10 cellular contexts compared by ENCODE assay signal in genomic region chr9:127935765-127936221, GRCh38. TPM values are rescaled to one million over a fixed set of nuclear protein-coding genes. Genes with fewer than 3 reads are reported as not detected.
DNase-seq lines count a peak whose midpoint lies in the region; ATAC-seq and TF ChIP-seq lines count a peak whose summit lies in the region.
"Had no signal": no experiment of that assay in that cellular context is flagged by ENCODE, and none has a peak within 500 bp of the region (broad histone marks: within the 10 kb centered on the region; RNA-seq: fewer than 3 reads in every experiment).

No MANE protein-coding gene starts in this region.

- POLR2A ChIA-PET in activated naive CD8-positive, alpha-beta T cell treated with anti-CD3 and anti-CD28 coated beads, Interleukin-2, amount 10 ng/mL, durations not matched to agents 7 days and 5 days (lab: Charles Lee), result no interaction called here
- POLR2A ChIA-PET in naive thymus-derived CD4-positive, alpha-beta T cell (lab: Charles Lee), result interaction anchor here (0.5 to 1.9 kb wide), 5 partner anchors 10 to 1478 kb away, joined by 3 to 5 read pairs (median 4); no protein-coding TSS in a partner anchor

- peaks cover 11% of the 10 kb centered on the region for H3F3A ChIP-seq in MM.1S (ENCODE audit: insufficient read depth, low read length)

- H3K4me1 Mint-ChIP-seq in activated naive CD8-positive, alpha-beta T cell treated with anti-CD3 and anti-CD28 coated beads, Interleukin-2, amount 10 ng/mL, durations not matched to agents 7 days and 5 days, result peaks cover 36% of the 10 kb centered on the region
- H3K4me1 Mint-ChIP-seq in naive thymus-derived CD4-positive, alpha-beta T cell, result peaks cover 42 to 67% (median 55%) of the 10 kb centered on the region in 7 donors

- peaks cover 12% of the 10 kb centered on the region for H3K36me3 Mint-ChIP-seq in activated naive CD8-positive, alpha-beta T cell treated with anti-CD3 and anti-CD28 coated beads, Interleukin-2, amount 10 ng/mL, durations not matched to agents 7 days and 5 days
- H3K36me3 Mint-ChIP-seq in naive thymus-derived CD4-positive, alpha-beta T cell, result peaks cover 0 to 17% (median 10%) of the 10 kb centered on the region in 5 donors

- TF ChIP-seq CTCF in MM.1S (IDR thresholded peaks at IDR 0.05; ENCODE audit: low read length) (no peak), prostate gland (IDR thresholded peaks at IDR 0.05) (no peak)

- H3K79me2 ChIP-seq in MM.1S (ENCODE audit: low read length), result peaks cover 35% of the 10 kb centered on the region

- H3K27ac ChIP-seq in MM.1S (ENCODE audit: low read length) (no peak overlapping the region), prostate gland (no peak overlapping the region)
- no peak overlapping the region for H3K27ac ChIP-seq in naive thymus-derived CD4-positive, alpha-beta T cell (ENCODE audit: low read depth, low read length)

- H3K9me3 Mint-ChIP-seq in activated naive CD8-positive, alpha-beta T cell treated with anti-CD3 and anti-CD28 coated beads, Interleukin-2, amount 10 ng/mL, durations not matched to agents 7 days and 5 days, result no peaks in the 10 kb centered on the region
- peaks cover 0 to 39% (median 0%) of the 10 kb centered on the region in 11 donors for H3K9me3 Mint-ChIP-seq in naive thymus-derived CD4-positive, alpha-beta T cell

- H2AFZ ChIP-seq in MM.1S (ENCODE audit: low read length), result no peak overlapping the region

- H3K9me3 ChIP-seq in MM.1S (replicated peaks; ENCODE audit: insufficient read depth, low read length), result no peaks in the 10 kb centered on the region
- no peaks in the 10 kb centered on the region for H3K9me3 ChIP-seq in naive thymus-derived CD4-positive, alpha-beta T cell (ENCODE audit: control insufficient read depth in 2 of 3, low read length in 3 of 3)
- no peaks in the 10 kb centered on the region for H3K9me3 ChIP-seq in prostate gland
- H3K9me3 ChIP-seq: mucosa of descending colon had no signal

- peaks cover 16% of the 10 kb centered on the region for H3K4me1 ChIP-seq in MM.1S (ENCODE audit: low read length)
- H3K4me1 ChIP-seq in naive thymus-derived CD4-positive, alpha-beta T cell (ENCODE audit: control insufficient read depth in 2 of 2, insufficient read depth in 2 of 2, low read length in 2 of 2), result peaks cover 33 to 35% of the 10 kb centered on the region in 2 donors
- H3K4me1 ChIP-seq in prostate gland (replicated peaks), result peaks cover 9% of the 10 kb centered on the region

- peak overlapping the region; percentile 34 for H3K27ac Mint-ChIP-seq in activated naive CD8-positive, alpha-beta T cell treated with anti-CD3 and anti-CD28 coated beads, Interleukin-2, amount 10 ng/mL, durations not matched to agents 7 days and 5 days
- peak overlapping the region; percentile 68 to 99 (median 94) for H3K27ac Mint-ChIP-seq in naive thymus-derived CD4-positive, alpha-beta T cell

- H3K4me2 ChIP-seq in MM.1S (ENCODE audit: low read depth, low read length), result peak overlapping the region; percentile 80; the same call in 1 of the 2 replicates

- H3K36me3 ChIP-seq in MM.1S (replicated peaks; ENCODE audit: insufficient read depth, low read length), result no peaks in the 10 kb centered on the region
- peaks cover 0 to 19% (median 3%) of the 10 kb centered on the region in 3 experiments for H3K36me3 ChIP-seq in naive thymus-derived CD4-positive, alpha-beta T cell (ENCODE audit: control insufficient read depth in 2 of 3, insufficient read depth in 3 of 3, low read length in 3 of 3)
- peaks cover 0 to 6% of the 10 kb centered on the region in 2 donors for H3K36me3 ChIP-seq in prostate gland

- peak overlapping the region; percentile 95 for H3K4me3 Mint-ChIP-seq in activated naive CD8-positive, alpha-beta T cell treated with anti-CD3 and anti-CD28 coated beads, Interleukin-2, amount 10 ng/mL, durations not matched to agents 7 days and 5 days
- peak overlapping the region; percentile 35 to 98 (median 89) for H3K4me3 Mint-ChIP-seq in naive thymus-derived CD4-positive, alpha-beta T cell

- H4K20me1 ChIP-seq in MM.1S (ENCODE audit: insufficient read depth, low read length), result 0 out of 2 replicates have a peak, but pooled peaks cover 4% of the 10 kb centered on the region

- intact Hi-C loops in naive thymus-derived CD4-positive, alpha-beta T cell (cut with micrococcal nuclease), result loop anchor here in 1 of 2 donors (5.0 kb wide), 1 partner anchor 192 kb away; the partner anchor contains the start of gene PTGES2
- intact Hi-C loops in prostate gland (cut with DNase I), result no loop called here

- no peak for TF ChIP-seq POLR2A in prostate gland (IDR thresholded peaks at IDR 0.05)

- H3K27me3 Mint-ChIP-seq in activated naive CD8-positive, alpha-beta T cell treated with anti-CD3 and anti-CD28 coated beads, Interleukin-2, amount 10 ng/mL, durations not matched to agents 7 days and 5 days, result no peaks in the 10 kb centered on the region
- H3K27me3 Mint-ChIP-seq in naive thymus-derived CD4-positive, alpha-beta T cell, result peaks cover 0 to 4% (median 0%) of the 10 kb centered on the region in 5 donors

- H3K4me3 ChIP-seq in MM.1S (ENCODE audit: low read length) (no peak overlapping the region), prostate gland (no peak overlapping the region)
- no peak overlapping the region for H3K4me3 ChIP-seq in naive thymus-derived CD4-positive, alpha-beta T cell (ENCODE audit: low read length)
- H3K4me3 ChIP-seq: mucosa of descending colon had no signal

- no peak for ATAC-seq in activated naive CD8-positive, alpha-beta T cell treated with anti-CD3 and anti-CD28 coated beads, Interleukin-2, amount 10 ng/mL, durations not matched to agents 7 days and 5 days (ENCODE audit: low read depth)
- ATAC-seq in naive thymus-derived CD4-positive, alpha-beta T cell, result no peak
- ATAC-seq in GM21717 (IDR thresholded peaks at IDR 0.05; ENCODE audit: unreplicated experiment) (no peak), GM21528 (IDR thresholded peaks at IDR 0.05; ENCODE audit: low FRiP score, unreplicated experiment) (no peak)
- ATAC-seq: mucosa of descending colon had no signal

- H3K27me3 ChIP-seq in MM.1S (replicated peaks; ENCODE audit: insufficient read depth, low read length) (no peaks in the 10 kb centered on the region), prostate gland (replicated peaks; ENCODE audit: insufficient read depth) (no peaks in the 10 kb centered on the region)
- H3K27me3 ChIP-seq in naive thymus-derived CD4-positive, alpha-beta T cell (ENCODE audit: control insufficient read depth in 2 of 2, insufficient read depth in 2 of 2, low read length in 2 of 2), result no peaks in the 10 kb centered on the region

- no peaks in the 10 kb centered on the region for H3K9me2 ChIP-seq in MM.1S (replicated peaks; ENCODE audit: insufficient read depth, low read length)

- 81% methylated on average over 4 of the region's 4 CpGs for WGBS in prostate gland

- CTCF ChIA-PET in naive thymus-derived CD4-positive, alpha-beta T cell (lab: Charles Lee), result interaction anchor here (1.3 kb wide), 1 partner anchor 14 kb away, joined by 3 read pairs; no protein-coding TSS in a partner anchor

- DNase-seq in EL (peak; percentile 32), MM.1S (no peak), prostate gland (ENCODE audit: low spot score) (no peak)
- DNase-seq in activated naive CD8-positive, alpha-beta T cell treated with anti-CD3 and anti-CD28 coated beads, Interleukin-2, amount 10 ng/mL, durations not matched to agents 7 days and 5 days, result no peak
- peak in 1 of 9 donors; percentile 8 for DNase-seq in naive thymus-derived CD4-positive, alpha-beta T cell
- no peak for DNase-seq in central memory CD4-positive, alpha-beta T cell
- DNase-seq: mucosa of descending colon, NCI-H510A treated with DMSO at 0.1 percent for 48 hours had no signal

- H3K9ac ChIP-seq in MM.1S (ENCODE audit: low read length), result no peak overlapping the region

RNA-seq across cellular contexts. Expression of gene DPM2, which starts 1.9 kb away (rescaled TPM):
- 10 to 100 TPM; 49.2 to 54.2 TPM for total RNA-seq in activated naive CD8-positive, alpha-beta T cell treated with anti-CD3 and anti-CD28 coated beads, Interleukin-2, amount 10 ng/mL, durations not matched to agents 7 days and 5 days
- total RNA-seq in naive thymus-derived CD4-positive, alpha-beta T cell, result 10 to 100 TPM; 29.1 to 84.4 (median 56.8) TPM
- 10 to 100 TPM; 29.3 to 39.5 TPM for polyA plus RNA-seq in naive thymus-derived CD4-positive, alpha-beta T cell
- 10 to 100 TPM; 28.1 to 28.2 TPM for total RNA-seq in prostate gland

RNA-seq across cellular contexts. Expression of gene PIP5KL1, which starts 5.2 kb away (rescaled TPM):
- total RNA-seq in activated naive CD8-positive, alpha-beta T cell treated with anti-CD3 and anti-CD28 coated beads, Interleukin-2, amount 10 ng/mL, durations not matched to agents 7 days and 5 days, result 1 to 10 TPM; 1.5 to 1.9 TPM
- total RNA-seq in naive thymus-derived CD4-positive, alpha-beta T cell, result 1 to 10 TPM; 1.4 to 2.9 (median 2.1) TPM
- under 1 TPM in 1 of 2 donors, not detected in 1; 0.17 TPM for polyA plus RNA-seq in naive thymus-derived CD4-positive, alpha-beta T cell
- 10 to 100 TPM in 1 of 2 donors, 1 to 10 TPM in 1; 3.1 to 16.5 TPM for total RNA-seq in prostate gland

RNA-seq across cellular contexts. Expression of gene ST6GALNAC4, which starts 19.0 kb away (rescaled TPM):
- 10 to 100 TPM; 51.1 to 59.5 TPM for total RNA-seq in activated naive CD8-positive, alpha-beta T cell treated with anti-CD3 and anti-CD28 coated beads, Interleukin-2, amount 10 ng/mL, durations not matched to agents 7 days and 5 days
- 10 to 100 TPM; 28.0 to 51.0 (median 36.1) TPM for total RNA-seq in naive thymus-derived CD4-positive, alpha-beta T cell
- 10 to 100 TPM; 20.0 to 21.7 TPM for polyA plus RNA-seq in naive thymus-derived CD4-positive, alpha-beta T cell
- total RNA-seq in prostate gland, result 10 to 100 TPM; 21.8 to 47.0 TPM

RNA-seq across cellular contexts. Expression of gene ST6GALNAC6, which starts 36.4 kb away (rescaled TPM):
- 100 to 1,000 TPM; 105 to 112 TPM for total RNA-seq in activated naive CD8-positive, alpha-beta T cell treated with anti-CD3 and anti-CD28 coated beads, Interleukin-2, amount 10 ng/mL, durations not matched to agents 7 days and 5 days
- 100 to 1,000 TPM in 3 of 5 experiments, 10 to 100 TPM in 2; 63.0 to 125 (median 107) TPM for total RNA-seq in naive thymus-derived CD4-positive, alpha-beta T cell
- 10 to 100 TPM; 28.3 to 34.5 TPM for polyA plus RNA-seq in naive thymus-derived CD4-positive, alpha-beta T cell
- 10 to 100 TPM; 46.4 to 95.1 TPM for total RNA-seq in prostate gland

RNA-seq across cellular contexts. Expression of gene EEIG1, which starts 45.0 kb away (rescaled TPM):
- total RNA-seq in activated naive CD8-positive, alpha-beta T cell treated with anti-CD3 and anti-CD28 coated beads, Interleukin-2, amount 10 ng/mL, durations not matched to agents 7 days and 5 days, result 100 to 1,000 TPM; 329 to 366 TPM
- 100 to 1,000 TPM; 252 to 664 (median 347) TPM for total RNA-seq in naive thymus-derived CD4-positive, alpha-beta T cell
- polyA plus RNA-seq in naive thymus-derived CD4-positive, alpha-beta T cell, result 100 to 1,000 TPM; 124 to 297 TPM
- 10 to 100 TPM; 23.4 to 84.6 TPM for total RNA-seq in prostate gland
